In the genomic region with DNA sequence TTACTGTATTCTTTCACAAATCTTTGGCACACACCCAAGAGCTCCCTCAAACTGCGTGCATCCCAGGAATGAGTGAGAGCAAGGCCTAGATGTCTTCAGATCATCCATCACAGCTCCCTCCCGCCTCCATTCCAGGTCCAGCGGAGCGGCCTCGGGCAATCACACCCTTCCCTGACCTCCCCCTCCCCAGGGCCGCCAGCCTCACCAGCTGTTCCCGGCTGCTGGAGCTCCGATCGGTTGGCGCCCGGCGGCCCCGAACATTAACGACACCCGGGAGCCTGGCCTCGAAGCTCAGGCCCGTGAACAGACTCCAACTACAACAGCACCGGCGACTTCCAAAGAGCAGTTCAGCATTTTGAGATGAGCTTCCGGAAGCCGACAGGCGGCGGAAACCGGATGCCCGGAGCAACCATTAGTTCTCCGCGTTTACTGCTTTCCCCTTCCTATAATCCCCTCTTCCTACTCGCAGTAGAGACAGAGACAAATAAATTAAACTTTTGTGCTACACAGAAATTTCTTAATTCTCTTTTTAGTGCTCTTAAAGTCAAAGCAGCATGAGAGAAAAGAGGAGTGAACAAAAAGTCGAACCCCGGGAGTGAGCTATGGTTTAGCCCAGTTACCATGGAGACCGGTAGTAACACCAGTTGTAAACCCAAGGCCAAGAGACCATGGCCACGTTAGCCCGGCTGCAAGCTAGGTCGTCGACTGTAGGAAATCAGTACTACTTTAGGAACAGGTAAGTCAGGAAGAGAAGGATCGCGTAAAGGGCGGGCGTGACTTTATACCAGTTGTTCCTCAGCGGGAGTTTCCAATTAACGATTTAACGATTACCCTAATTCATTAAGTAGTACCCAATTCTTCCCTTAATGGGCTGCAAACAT, we compare ENCODE assay signal across 1 cellular context.
TF ChIP-seq lines count a peak whose summit lies in the region.

TSS of gene GPATCH2 (minus strand) at position 380 of the 881 bp plus-strand sequence. CDS start at position 261, 119 bp downstream.
TSS of gene SPATA17 (plus strand) at position 634 of the 881 bp plus-strand sequence. CDS start at position 669, 35 bp downstream.

TF ChIP-seq in HepG2, 621 proteins besides CTCF, POLR2A, EP300 and RAD21 (continued from another document and continues in another):
- TF ChIP-seq GABPA (IDR thresholded peaks at IDR 0.05; ENCODE audit: low read depth, low read length) (peak; percentile 64), GABPA (CRISPR knock-in tag; IDR thresholded peaks at IDR 0.05; ENCODE audit: low read depth) (peak; percentile 96), ZNF839 (CRISPR knock-in tag; IDR thresholded peaks at IDR 0.05; ENCODE audit: borderline replicate concordance) (no peak), ZNF550 (CRISPR knock-in tag; IDR thresholded peaks at IDR 0.05; ENCODE audit: borderline replicate concordance) (no peak), ZFP90 (CRISPR knock-in tag; IDR thresholded peaks at IDR 0.05; ENCODE audit: borderline replicate concordance) (peak; percentile 84), ATAD3A (CRISPR knock-in tag; IDR thresholded peaks at IDR 0.05) (no peak), MEF2D (CRISPR knock-in tag; IDR thresholded peaks at IDR 0.05) (0 out of 2 replicates have a peak, but pooled peaks have one; percentile 62), ZNF331 (CRISPR knock-in tag; IDR thresholded peaks at IDR 0.05) (peak; percentile 34; the same call in 1 of the 2 replicates), SP5 (CRISPR knock-in tag; IDR thresholded peaks at IDR 0.05; ENCODE audit: borderline replicate concordance, low read depth) (no peak), PITX1 (CRISPR knock-in tag; IDR thresholded peaks at IDR 0.05) (peak; percentile 58), MED8 (CRISPR knock-in tag; IDR thresholded peaks at IDR 0.05; ENCODE audit: insufficient replicate concordance) (peak; percentile 78), HDAC1 (CRISPR knock-in tag; IDR thresholded peaks at IDR 0.05) (peak; percentile 74), SMAD3 (CRISPR knock-in tag; IDR thresholded peaks at IDR 0.05) (0 out of 2 replicates have a peak, but pooled peaks have one; percentile 8), GATAD1 (CRISPR knock-in tag; IDR thresholded peaks at IDR 0.05) (peak; percentile 78), ZFP36 (IDR thresholded peaks at IDR 0.05; ENCODE audit: borderline replicate concordance, low read depth, low read length, partially characterized antibody) (peak; percentile 71), THAP7 (CRISPR knock-in tag; IDR thresholded peaks at IDR 0.05) (no peak), ZNF225 (CRISPR knock-in tag; IDR thresholded peaks at IDR 0.05) (0 out of 2 replicates have a peak, but pooled peaks have one; percentile 68), MIER3 (CRISPR knock-in tag; IDR thresholded peaks at IDR 0.05; ENCODE audit: borderline replicate concordance) (no peak; the same call in 1 of the 2 replicates), ZNF354B (CRISPR knock-in tag; IDR thresholded peaks at IDR 0.05) (no peak), ZBTB21 (CRISPR knock-in tag; IDR thresholded peaks at IDR 0.05) (no peak), KLF15 (CRISPR knock-in tag; IDR thresholded peaks at IDR 0.05; ENCODE audit: borderline replicate concordance) (peak; percentile 84; the same call in 1 of the 2 replicates), ERF (CRISPR knock-in tag; IDR thresholded peaks at IDR 0.05) (peak; percentile 36; the same call in 1 of the 2 replicates), RFX1 (IDR thresholded peaks at IDR 0.05) (peak; percentile 86), MIER2 (CRISPR knock-in tag; IDR thresholded peaks at IDR 0.05) (0 out of 2 replicates have a peak, but pooled peaks have one; percentile 13), SOX6 (IDR thresholded peaks at IDR 0.05) (no peak), SOX6 (CRISPR knock-in tag; IDR thresholded peaks at IDR 0.05) (peak; percentile 68), ZNF772 (CRISPR knock-in tag; IDR thresholded peaks at IDR 0.05) (no peak), KLF12 (CRISPR knock-in tag; IDR thresholded peaks at IDR 0.05; ENCODE audit: borderline replicate concordance) (0 out of 2 replicates have a peak, but pooled peaks have one; percentile 15), RBFOX2 (IDR thresholded peaks at IDR 0.05; ENCODE audit: low read depth, low read length) (peak; percentile 80), BCL3 (CRISPR knock-in tag; IDR thresholded peaks at IDR 0.05) (0 out of 2 replicates have a peak, but pooled peaks have one; percentile 25), REPIN1 (CRISPR knock-in tag; IDR thresholded peaks at IDR 0.05; ENCODE audit: borderline replicate concordance, low read depth) (0 out of 2 replicates have a peak, but pooled peaks have one; percentile 28), ZNF691 (CRISPR knock-in tag; IDR thresholded peaks at IDR 0.05; ENCODE audit: borderline replicate concordance, low read depth) (0 out of 2 replicates have a peak, but pooled peaks have one; percentile 60), CBFB (CRISPR knock-in tag; IDR thresholded peaks at IDR 0.05) (0 out of 2 replicates have a peak, but pooled peaks have one; percentile 18), HDAC2 (CRISPR knock-in tag; IDR thresholded peaks at IDR 0.05) (0 out of 2 replicates have a peak, but pooled peaks have one; percentile 28), JARID2 (CRISPR knock-in tag; IDR thresholded peaks at IDR 0.05; ENCODE audit: insufficient replicate concordance) (peak; percentile 42), PHF20 (CRISPR knock-in tag; IDR thresholded peaks at IDR 0.05) (peak; percentile 85), ELF3 (CRISPR knock-in tag; IDR thresholded peaks at IDR 0.05) (peak; percentile 39; the same call in 1 of the 2 replicates), ZC3H13 (CRISPR knock-in tag; IDR thresholded peaks at IDR 0.05) (no peak), ZNF557 (CRISPR knock-in tag; IDR thresholded peaks at IDR 0.05) (0 out of 2 replicates have a peak, but pooled peaks have one; percentile 74), KAT7 (CRISPR knock-in tag; IDR thresholded peaks at IDR 0.05; ENCODE audit: borderline replicate concordance) (0 out of 2 replicates have a peak, but pooled peaks have one; percentile 52), ZNF775 (CRISPR knock-in tag; IDR thresholded peaks at IDR 0.05; ENCODE audit: borderline replicate concordance) (0 out of 2 replicates have a peak, but pooled peaks have one; percentile 36), ZBTB7B (CRISPR knock-in tag; IDR thresholded peaks at IDR 0.05) (peak; percentile 23; the same call in 1 of the 2 replicates), TGIF2 (CRISPR knock-in tag; IDR thresholded peaks at IDR 0.05) (peak; percentile 21; the same call in 1 of the 2 replicates), ZNF205 (CRISPR knock-in tag; IDR thresholded peaks at IDR 0.05) (0 out of 2 replicates have a peak, but pooled peaks have one; percentile 40), PAF1 (CRISPR knock-in tag; IDR thresholded peaks at IDR 0.05) (no peak), ZBTB39 (CRISPR knock-in tag; IDR thresholded peaks at IDR 0.05) (no peak), ZNF629 (CRISPR knock-in tag; conservative IDR thresholded peaks at IDR 0.05) (no peak)
- TF ChIP-seq, protein P1, sequence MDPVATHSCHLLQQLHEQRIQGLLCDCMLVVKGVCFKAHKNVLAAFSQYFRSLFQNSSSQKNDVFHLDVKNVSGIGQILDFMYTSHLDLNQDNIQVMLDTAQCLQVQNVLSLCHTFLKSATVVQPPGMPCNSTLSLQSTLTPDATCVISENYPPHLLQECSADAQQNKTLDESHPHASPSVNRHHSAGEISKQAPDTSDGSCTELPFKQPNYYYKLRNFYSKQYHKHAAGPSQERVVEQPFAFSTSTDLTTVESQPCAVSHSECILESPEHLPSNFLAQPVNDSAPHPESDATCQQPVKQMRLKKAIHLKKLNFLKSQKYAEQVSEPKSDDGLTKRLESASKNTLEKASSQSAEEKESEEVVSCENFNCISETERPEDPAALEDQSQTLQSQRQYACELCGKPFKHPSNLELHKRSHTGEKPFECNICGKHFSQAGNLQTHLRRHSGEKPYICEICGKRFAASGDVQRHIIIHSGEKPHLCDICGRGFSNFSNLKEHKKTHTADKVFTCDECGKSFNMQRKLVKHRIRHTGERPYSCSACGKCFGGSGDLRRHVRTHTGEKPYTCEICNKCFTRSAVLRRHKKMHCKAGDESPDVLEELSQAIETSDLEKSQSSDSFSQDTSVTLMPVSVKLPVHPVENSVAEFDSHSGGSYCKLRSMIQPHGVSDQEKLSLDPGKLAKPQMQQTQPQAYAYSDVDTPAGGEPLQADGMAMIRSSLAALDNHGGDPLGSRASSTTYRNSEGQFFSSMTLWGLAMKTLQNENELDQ (CRISPR knock-in tag; IDR thresholded peaks at IDR 0.05; ENCODE audit: borderline replicate concordance) = 0 out of 2 replicates have a peak, but pooled peaks have one; percentile 50
- TF ChIP-seq, protein P2, sequence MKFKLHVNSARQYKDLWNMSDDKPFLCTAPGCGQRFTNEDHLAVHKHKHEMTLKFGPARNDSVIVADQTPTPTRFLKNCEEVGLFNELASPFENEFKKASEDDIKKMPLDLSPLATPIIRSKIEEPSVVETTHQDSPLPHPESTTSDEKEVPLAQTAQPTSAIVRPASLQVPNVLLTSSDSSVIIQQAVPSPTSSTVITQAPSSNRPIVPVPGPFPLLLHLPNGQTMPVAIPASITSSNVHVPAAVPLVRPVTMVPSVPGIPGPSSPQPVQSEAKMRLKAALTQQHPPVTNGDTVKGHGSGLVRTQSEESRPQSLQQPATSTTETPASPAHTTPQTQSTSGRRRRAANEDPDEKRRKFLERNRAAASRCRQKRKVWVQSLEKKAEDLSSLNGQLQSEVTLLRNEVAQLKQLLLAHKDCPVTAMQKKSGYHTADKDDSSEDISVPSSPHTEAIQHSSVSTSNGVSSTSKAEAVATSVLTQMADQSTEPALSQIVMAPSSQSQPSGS (CRISPR knock-in tag; IDR thresholded peaks at IDR 0.05) = peak; percentile 57; the same call in 1 of the 2 replicates
- TF ChIP-seq, protein P3, sequence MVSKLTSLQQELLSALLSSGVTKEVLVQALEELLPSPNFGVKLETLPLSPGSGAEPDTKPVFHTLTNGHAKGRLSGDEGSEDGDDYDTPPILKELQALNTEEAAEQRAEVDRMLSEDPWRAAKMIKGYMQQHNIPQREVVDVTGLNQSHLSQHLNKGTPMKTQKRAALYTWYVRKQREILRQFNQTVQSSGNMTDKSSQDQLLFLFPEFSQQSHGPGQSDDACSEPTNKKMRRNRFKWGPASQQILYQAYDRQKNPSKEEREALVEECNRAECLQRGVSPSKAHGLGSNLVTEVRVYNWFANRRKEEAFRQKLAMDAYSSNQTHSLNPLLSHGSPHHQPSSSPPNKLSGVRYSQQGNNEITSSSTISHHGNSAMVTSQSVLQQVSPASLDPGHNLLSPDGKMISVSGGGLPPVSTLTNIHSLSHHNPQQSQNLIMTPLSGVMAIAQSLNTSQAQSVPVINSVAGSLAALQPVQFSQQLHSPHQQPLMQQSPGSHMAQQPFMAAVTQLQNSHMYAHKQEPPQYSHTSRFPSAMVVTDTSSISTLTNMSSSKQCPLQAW (CRISPR knock-in tag; IDR thresholded peaks at IDR 0.05) = peak; percentile 37; the same call in 1 of the 2 replicates
- TF ChIP-seq, protein P4, sequence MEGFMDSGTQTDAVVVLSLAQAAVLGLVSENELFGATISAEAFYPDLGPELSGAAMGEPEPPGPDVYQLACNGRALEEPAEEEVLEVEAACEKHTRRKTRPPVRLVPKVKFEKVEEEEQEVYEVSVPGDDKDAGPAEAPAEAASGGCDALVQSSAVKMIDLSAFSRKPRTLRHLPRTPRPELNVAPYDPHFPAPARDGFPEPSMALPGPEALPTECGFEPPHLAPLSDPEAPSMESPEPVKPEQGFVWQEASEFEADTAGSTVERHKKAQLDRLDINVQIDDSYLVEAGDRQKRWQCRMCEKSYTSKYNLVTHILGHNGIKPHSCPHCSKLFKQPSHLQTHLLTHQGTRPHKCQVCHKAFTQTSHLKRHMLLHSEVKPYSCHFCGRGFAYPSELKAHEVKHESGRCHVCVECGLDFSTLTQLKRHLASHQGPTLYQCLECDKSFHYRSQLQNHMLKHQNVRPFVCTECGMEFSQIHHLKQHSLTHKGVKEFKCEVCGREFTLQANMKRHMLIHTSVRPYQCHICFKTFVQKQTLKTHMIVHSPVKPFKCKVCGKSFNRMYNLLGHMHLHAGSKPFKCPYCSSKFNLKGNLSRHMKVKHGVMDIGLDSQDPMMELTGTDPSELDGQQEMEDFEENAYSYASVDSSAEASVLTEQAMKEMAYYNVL (CRISPR knock-in tag; IDR thresholded peaks at IDR 0.05; ENCODE audit: borderline replicate concordance) = 0 out of 2 replicates have a peak, but pooled peaks have one; percentile 41
